Comparison of ENCODE assay signal across 23 cellular contexts in genomic region chr17:57595426-57595825, GRCh38.
"Had no signal": no experiment of that assay in that cellular context is flagged by ENCODE, and none has a peak within 500 bp of the region (broad histone marks: within the 10 kb centered on the region; RNA-seq: fewer than 3 reads in every experiment).

No MANE protein-coding gene starts in this region.

- H3K27ac Mint-ChIP-seq: activated CD4-positive, alpha-beta T cell treated with anti-CD3 and anti-CD28 coated beads, Interleukin-2, amount 10 ng/mL, durations not matched to agents 24 days and 14 days; activated T-helper 1 cell treated with anti-CD3 and anti-CD28 coated beads, Interleukin-12 subunit alpha, Interleukin-12 subunit beta, Interleukin-2, Interleukin-4 antibody, amounts not matched to agents 30 ng/mL and 10 ng/mL and 1 ng/mL, durations not matched to agents 14 hours and 24 hours and 36 hours; progenitor cell of endocrine pancreas had no signal

- H3K27me3 ChIP-seq: ascending aorta, esophagus muscularis mucosa, gastroesophageal sphincter, heart left ventricle, stomach, testis had no signal

- H3K9me3 Mint-ChIP-seq: central memory CD8-positive, alpha-beta T cell; nephron; type B pancreatic cell had no signal

- ATAC-seq: gastroesophageal sphincter, heart left ventricle, left lobe of liver, right cardiac atrium had no signal

- H3K27ac ChIP-seq: coronary artery, esophagus muscularis mucosa, gastroesophageal sphincter, heart left ventricle, skin epidermis, stomach, testis had no signal

- H3K27me3 Mint-ChIP-seq: activated B cell treated with CpG ODN at 0.5 μM for 24 hours; activated CD4-positive, alpha-beta T cell treated with anti-CD3 and anti-CD28 coated beads, Interleukin-2, amount 10 ng/mL, durations not matched to agents 24 days and 14 days; central memory CD8-positive, alpha-beta T cell; progenitor cell of endocrine pancreas; type B pancreatic cell had no signal

- H3K4me3 Mint-ChIP-seq: activated B cell treated with CpG ODN at 0.5 μM for 24 hours; activated CD4-positive, alpha-beta T cell treated with anti-CD3 and anti-CD28 coated beads, Interleukin-2, amount 10 ng/mL, durations not matched to agents 24 days and 14 days; activated T-helper 1 cell treated with anti-CD3 and anti-CD28 coated beads, Interleukin-12 subunit alpha, Interleukin-12 subunit beta, Interleukin-2, Interleukin-4 antibody, amounts not matched to agents 30 ng/mL and 10 ng/mL and 1 ng/mL, durations not matched to agents 14 hours and 24 hours and 36 hours; central memory CD8-positive, alpha-beta T cell; nephron had no signal

- H3K36me3 ChIP-seq: ascending aorta, esophagus muscularis mucosa, gastroesophageal sphincter, heart left ventricle, stomach had no signal

- H3K9me3 ChIP-seq: ascending aorta, testis had no signal

- DNase-seq: activated B cell treated with CpG ODN at 0.5 μM for 24 hours; activated CD4-positive, alpha-beta T cell treated with anti-CD3 and anti-CD28 coated beads, Interleukin-2, amount 10 ng/mL, durations not matched to agents 24 days and 14 days; activated naive CD4-positive, alpha-beta T cell; heart left ventricle; kidney; right cardiac atrium; stimulated activated CD4-positive, alpha-beta T cell treated with anti-CD3 and anti-CD28 coated beads, Interleukin-15, amount 100 ng/mL, for 24 hours; stimulated activated CD4-positive, alpha-beta T cell treated with anti-CD3 and anti-CD28 coated beads, Interleukin-2, amount 100 ng/mL, for 48 hours; stomach; SW 1271; testis had no signal

- H3K4me1 ChIP-seq: testis had no signal

- H3K4me3 ChIP-seq: ascending aorta, coronary artery, esophagus muscularis mucosa, gastroesophageal sphincter, heart left ventricle, lung, skin epidermis, stomach, testis had no signal
